ENCODE assay signal across 9 cellular contexts in the genomic region with DNA sequence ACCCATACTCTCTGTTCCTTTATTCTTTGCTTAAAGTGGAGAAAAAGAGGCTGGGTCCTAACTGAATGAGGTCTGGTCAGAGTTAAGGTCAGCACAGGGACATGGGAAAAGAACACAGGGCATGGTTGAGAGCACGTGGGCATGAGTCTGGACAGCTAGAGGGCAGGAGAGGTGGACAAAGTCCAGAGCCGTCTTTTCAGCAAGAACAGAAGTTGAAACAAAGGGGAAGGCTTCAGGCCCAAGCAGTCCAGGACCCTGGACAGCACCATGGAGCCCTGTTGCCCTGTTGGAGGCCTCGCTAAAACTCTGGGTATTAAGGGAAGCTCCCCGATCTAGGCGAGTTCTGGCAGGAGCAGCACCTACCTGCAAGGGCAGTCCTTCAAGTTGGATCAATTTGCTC. TPM values are rescaled to one million over a fixed set of nuclear protein-coding genes. Genes with fewer than 3 reads are reported as not detected.
DNase-seq lines count a peak whose midpoint lies in the region; ATAC-seq, FAIRE-seq and TF ChIP-seq lines count a peak whose summit lies in the region.
"Had no signal": no experiment of that assay in that cellular context is flagged by ENCODE, and none has a peak within 500 bp of the region (broad histone marks: within the 10 kb centered on the region; RNA-seq: fewer than 3 reads in every experiment).

No MANE protein-coding gene starts in this region.

- H3K9ac ChIP-seq in K562 (ENCODE audit: insufficient read depth in 1 of 2, low read depth in 2 of 2, low read length in 2 of 2) = no peak overlapping the region

- no peak for FAIRE-seq in K562 (lab: Jason Lieb, UNC)

- ATAC-seq in K562 = peak; percentile 61
- ATAC-seq in HG03196 (IDR thresholded peaks at IDR 0.05; ENCODE audit: unreplicated experiment) = no peak
- no peak for ATAC-seq in gastroesophageal sphincter
- ATAC-seq in HG02973 (IDR thresholded peaks at IDR 0.05; ENCODE audit: unreplicated experiment) = no peak
- ATAC-seq: activated CD8-positive, alpha-beta memory T cell treated with anti-CD3 and anti-CD28 coated beads, Interleukin-2, amount 10 ng/mL, durations not matched to agents 7 days and 5 days had no signal

- H3K9me1 ChIP-seq in K562 (ENCODE audit: control insufficient read depth, insufficient read depth, low read length) = no peaks in the 10 kb centered on the region

- no peak overlapping the region for H2AFZ ChIP-seq in K562 (ENCODE audit: low read depth, low read length)

- no peaks in the 10 kb centered on the region for H3K27me3 ChIP-seq in K562 (ENCODE audit: control insufficient read depth in 2 of 2, insufficient read depth in 2 of 2, low read length in 2 of 2)
- no peaks in the 10 kb centered on the region for H3K27me3 ChIP-seq in gastroesophageal sphincter

- CTCF ChIA-PET in K562 (lab: Yijun Ruan, JAX; ENCODE audit: low intra/inter-chr PET ratio) = interaction anchor here (0.7 kb wide), 1 partner anchor 62 kb away, joined by 3 read pairs; no protein-coding TSS in a partner anchor

- BruUV-seq in K562 (replicated peaks; lab: Mats Ljungman, UMichigan) = no TSS peak

- H3K4me3 ChIP-seq in AG10803 (ENCODE audit: low read length) (no peak overlapping the region), K562 (no peak overlapping the region), gastroesophageal sphincter (no peak overlapping the region)

- no peak overlapping the region for H3K27ac ChIP-seq in K562 (ENCODE audit: extremely low read depth, low read depth, low read length)
- H3K27ac ChIP-seq in gastroesophageal sphincter = no peak overlapping the region

- WGBS in K562 (ENCODE audit: insufficient coverage, low coverage, missing lambda C conversion rate) = 79% methylated on average over 5 of the region's 5 CpGs
- 37 to 41% methylated on average over 3 to 5 of the region's 5 CpGs for WGBS in gastroesophageal sphincter (ENCODE audit: low coverage in 1 of 2), 2 donors

- TF ChIP-seq POLR2A in K562 (conservative IDR thresholded peaks at IDR 0.05) (no peak), gastroesophageal sphincter (IDR thresholded peaks at IDR 0.05) (no peak)

- no peak for TF ChIP-seq RAD21 in K562 (CRISPR knock-in tag; conservative IDR thresholded peaks at IDR 0.05 in 1 of 2, IDR thresholded peaks at IDR 0.05 in 1 of 2)

- TF ChIP-seq EP300 in K562 (IDR thresholded peaks at IDR 0.05; ENCODE audit: low read length) (no peak), gastroesophageal sphincter (IDR thresholded peaks at IDR 0.05) (no peak)

- H3K4me1 ChIP-seq in K562 (replicated peaks in 1 of 2; ENCODE audit: control insufficient read depth in 2 of 2, insufficient read depth in 2 of 2, low read length in 2 of 2) = no peaks in the 10 kb centered on the region
- no peaks in the 10 kb centered on the region for H3K4me1 ChIP-seq in gastroesophageal sphincter

- peaks cover 84% of the 10 kb centered on the region for H3K36me3 ChIP-seq in K562 (ENCODE audit: control insufficient read depth, insufficient read depth, low read length)
- peaks cover 0 to 84% of the 10 kb centered on the region in 2 donors for H3K36me3 ChIP-seq in gastroesophageal sphincter

- DNase-seq in AG10803 (ENCODE audit: low read depth) (peak; percentile 25), Kasumi-1 (lab: John Stamatoyannopoulos, UW) (peak; percentile 35 to 43), K562 (ENCODE audit: extremely low read depth in 1 of 4, low spot score in 3 of 4) (peak in 2 of 4 experiments; percentile 38 to 47), kidney tubule cell (ENCODE audit: low spot score) (peak; percentile 32), NCI-H526 treated with DMSO at 0.1 percent for 48 hours (lab: John Stamatoyannopoulos, UW) (no peak)
- DNase-seq: activated CD8-positive, alpha-beta memory T cell treated with anti-CD3 and anti-CD28 coated beads, Interleukin-2, amount 10 ng/mL, durations not matched to agents 7 days and 5 days had no signal

- H3K9me3 ChIP-seq in K562 (replicated peaks; ENCODE audit: control insufficient read depth, insufficient read depth, low read depth, low read length) (no peaks in the 10 kb centered on the region), gastroesophageal sphincter (no peaks in the 10 kb centered on the region)

- POLR2A ChIA-PET in K562 (lab: Yijun Ruan, JAX) = interaction anchor here (0.6 to 1.2 kb wide), 3 partner anchors 18 to 278 kb away, joined by 3 read pairs; a partner anchor contains a TSS

- TF ChIP-seq CTCF in AG10803 (conservative IDR thresholded peaks at IDR 0.05; ENCODE audit: low read length) (no peak), K562 (IDR thresholded peaks at IDR 0.05 in 2 of 3, conservative IDR thresholded peaks at IDR 0.05 in 1 of 3; ENCODE audit: insufficient read depth in 2 of 3, low read depth in 1 of 3, low read length in 3 of 3) (no peak), gastroesophageal sphincter (IDR thresholded peaks at IDR 0.05) (no peak)

- no peaks in the 10 kb centered on the region for H4K20me1 ChIP-seq in K562 (replicated peaks; ENCODE audit: control insufficient read depth, insufficient read depth, low read length)

- intact Hi-C loops in K562 (cut with micrococcal nuclease) = no loop called here

- H3K4me2 ChIP-seq in K562 (ENCODE audit: insufficient read depth, low read length) = no peak overlapping the region

- no peaks in the 10 kb centered on the region for H3K79me2 ChIP-seq in K562 (ENCODE audit: control insufficient read depth, insufficient read depth, low read length)

- in situ Hi-C loops in K562 (cut with MboI) = no loop called here

TF ChIP-seq in K562, 482 proteins besides CTCF, POLR2A, EP300 and RAD21 (continues in another document):
- TF ChIP-seq, protein P1, sequence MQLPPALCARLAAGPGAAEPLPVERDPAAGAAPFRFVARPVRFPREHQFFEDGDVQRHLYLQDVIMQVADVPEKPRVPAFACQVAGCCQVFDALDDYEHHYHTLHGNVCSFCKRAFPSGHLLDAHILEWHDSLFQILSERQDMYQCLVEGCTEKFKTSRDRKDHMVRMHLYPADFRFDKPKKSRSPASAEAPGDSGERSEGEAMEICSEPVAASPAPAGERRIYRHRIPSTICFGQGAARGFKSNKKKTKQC (CRISPR knock-in tag; IDR thresholded peaks at IDR 0.05) = peak; percentile 46; the same call in 1 of the 2 replicates

RNA-seq across cellular contexts. Expression of a gene that starts 50.7 kb away (rescaled TPM):
- total RNA-seq in K562 (2011; cell fraction: chromatin; rRNA removed; ENCODE audit: low replicate concordance) = 148 and 195 TPM in 2 replicates
- 85.0 and 125 TPM in 2 replicates for total RNA-seq in K562 (2011; cell fraction: nucleolus; rRNA removed)
- 115 and 137 TPM in 2 replicates for total RNA-seq in K562 (2011; cell fraction: nucleoplasm; rRNA removed)
- total RNA-seq in K562 (2014; rRNA removed) (10.6 and 17.3 TPM in 2 replicates), K562 (2014; rRNA removed; fragmentation: Illumina TruSeq; extraction: Trizol) (10.6 and 13.2 TPM in 2 replicates), K562 (2015; rRNA removed; fragmentation: Illumina TruSeq; extraction: Trizol) (12.5 and 14.6 TPM in 2 replicates), K562 (2021) (19.5 and 20.2 TPM in 2 replicates), gastroesophageal sphincter (1 to 10 TPM in 3 of 4 donors, under 1 TPM in 1; 0.87 to 2.2 (median 1.8) TPM)
- polyA plus RNA-seq in K562 (2011; rRNA removed) (12.7 and 15.1 TPM in 2 replicates), K562 (2014; fragmentation: Illumina TruSeq; extraction: Trizol) (15.5 and 17.0 TPM in 2 replicates), K562 (2014; fragmentation: Nextera tagmentation; extraction: Ambion mirVana) (1 to 10 TPM; 4.0 to 6.1 TPM), K562 (2014; rRNA removed) (12.5 and 12.8 TPM in 2 replicates)
- polyA plus RNA-seq in K562 (2011; cell fraction: cytosol; rRNA removed) = 9.9 and 11.6 TPM in 2 replicates
- polyA plus RNA-seq in K562 (2011; cell fraction: nucleus; rRNA removed) = 40.1 and 59.5 TPM in 2 replicates
- 11.7 and 15.5 TPM in 2 replicates for polyA plus RNA-seq in K562 (2012)
- polyA minus RNA-seq in K562 (2011; rRNA and poly(A)+ RNA removed) = 26.1 and 33.6 TPM in 2 replicates
- 9.7 and 11.9 TPM in 2 replicates for polyA minus RNA-seq in K562 (2011; cell fraction: cytosol; rRNA and poly(A)+ RNA removed)
- polyA minus RNA-seq in K562 (2011; cell fraction: nucleus; rRNA and poly(A)+ RNA removed) = 43.8 and 54.1 TPM in 2 replicates

RNA-seq across cellular contexts. Expression of a gene that starts 56.4 kb away (rescaled TPM):
- 35.2 and 42.4 TPM in 2 replicates for total RNA-seq in K562 (2011; cell fraction: chromatin; rRNA removed; ENCODE audit: low replicate concordance)
- total RNA-seq in K562 (2011; cell fraction: nucleolus; rRNA removed) = 25.3 and 32.5 TPM in 2 replicates
- total RNA-seq in K562 (2011; cell fraction: nucleoplasm; rRNA removed) = 37.7 and 52.2 TPM in 2 replicates
- total RNA-seq in K562 (2014; rRNA removed) (10.8 and 11.8 TPM in 2 replicates), K562 (2014; rRNA removed; fragmentation: Illumina TruSeq; extraction: Trizol) (13.9 and 15.0 TPM in 2 replicates), K562 (2015; rRNA removed; fragmentation: Illumina TruSeq; extraction: Trizol) (7.4 and 7.7 TPM in 2 replicates), K562 (2021) (20.5 and 23.7 TPM in 2 replicates), gastroesophageal sphincter (1 to 10 TPM; 5.5 to 9.2 (median 7.6) TPM)
- polyA plus RNA-seq in K562 (2011; rRNA removed) (7.1 and 8.8 TPM in 2 replicates), K562 (2014; fragmentation: Illumina TruSeq; extraction: Trizol) (5.9 and 6.2 TPM in 2 replicates), K562 (2014; fragmentation: Nextera tagmentation; extraction: Ambion mirVana) (1 to 10 TPM; 1.8 to 2.6 TPM), K562 (2014; rRNA removed) (5.5 and 5.8 TPM in 2 replicates)
- polyA plus RNA-seq in K562 (2011; cell fraction: cytosol; rRNA removed) = 6.7 TPM in 2 replicates
- 11.9 and 12.2 TPM in 2 replicates for polyA plus RNA-seq in K562 (2011; cell fraction: nucleus; rRNA removed)
- polyA plus RNA-seq in K562 (2012) = 4.2 and 7.7 TPM in 2 replicates
- polyA minus RNA-seq in K562 (2011; rRNA and poly(A)+ RNA removed) = 31.8 and 35.4 TPM in 2 replicates
- 23.3 and 29.4 TPM in 2 replicates for polyA minus RNA-seq in K562 (2011; cell fraction: cytosol; rRNA and poly(A)+ RNA removed)
- 13.9 and 18.7 TPM in 2 replicates for polyA minus RNA-seq in K562 (2011; cell fraction: nucleus; rRNA and poly(A)+ RNA removed)
